ENCODE assay signal across 8 cellular contexts in genomic region chr18:80147037-80147417, GRCh38. TPM values are rescaled to one million over a fixed set of nuclear protein-coding genes. Genes with fewer than 3 reads are reported as not detected.
DNase-seq lines count a peak whose midpoint lies in the region; ATAC-seq and TF ChIP-seq lines count a peak whose summit lies in the region.

No MANE protein-coding gene starts in this region.

- intact Hi-C loops in body of pancreas (cut with DNase I) = no loop called here

- peaks cover 20% of the 10 kb centered on the region for H3K79me1 ChIP-seq in mesenchymal stem cell (replicated peaks; ENCODE audit: low read length, poor library complexity, severe bottlenecking)

- TF ChIP-seq POLR2A in body of pancreas (IDR thresholded peaks at IDR 0.05) = no peak

- H4K91ac ChIP-seq in mesenchymal stem cell (ENCODE audit: low read length) = no peak overlapping the region

- H3K36me3 ChIP-seq in body of pancreas (replicated peaks in 1 of 2; ENCODE audit: insufficient read depth in 1 of 2, low read depth in 2 of 2) = no peaks in the 10 kb centered on the region
- peaks cover 10 to 37% of the 10 kb centered on the region in 2 experiments for H3K36me3 ChIP-seq in mesenchymal stem cell (ENCODE audit: control insufficient read depth in 1 of 2, insufficient read depth in 2 of 2, low read depth in 1 of 2, low read length in 2 of 2)

- no peak overlapping the region for H2BK5ac ChIP-seq in mesenchymal stem cell (ENCODE audit: low read depth, low read length, poor library complexity, severe bottlenecking)

- peak overlapping the region; percentile 85 for H3K9ac ChIP-seq in mesenchymal stem cell (ENCODE audit: low read length)

- H3K4me1 ChIP-seq in body of pancreas (peaks cover 32% of the 10 kb centered on the region), mesenchymal stem cell (ENCODE audit: control insufficient read depth, insufficient read depth, low read depth, low read length) (peaks cover under 1% of the 10 kb centered on the region)

- H3K27me3 ChIP-seq in AG04450 (ENCODE audit: control insufficient read depth, insufficient read depth, low read length) = no peaks in the 10 kb centered on the region
- H3K27me3 ChIP-seq in body of pancreas = no peaks in the 10 kb centered on the region
- no peaks in the 10 kb centered on the region for H3K27me3 ChIP-seq in mesenchymal stem cell (ENCODE audit: control insufficient read depth in 1 of 2, insufficient read depth in 1 of 2, low read length in 2 of 2)

- H3K27ac ChIP-seq in AG04450 (ENCODE audit: low read depth, low read length) (no peak overlapping the region), body of pancreas (peak overlapping the region in 2 of 4 donors; percentile 27 to 79), mesenchymal stem cell (ENCODE audit: low read length, poor library complexity, severe bottlenecking) (no peak overlapping the region)

- no peak overlapping the region for H3K4ac ChIP-seq in mesenchymal stem cell (ENCODE audit: low read depth in 1 of 2, low read length in 2 of 2)

- H2BK12ac ChIP-seq in mesenchymal stem cell (ENCODE audit: low read length in 2 of 2) = no peak overlapping the region

- H3K9me3 ChIP-seq in AG04450 (ENCODE audit: control insufficient read depth, insufficient read depth, low read length) = no peaks in the 10 kb centered on the region
- H3K9me3 ChIP-seq in body of pancreas = no peaks in the 10 kb centered on the region
- H3K9me3 ChIP-seq in mesenchymal stem cell (ENCODE audit: control insufficient read depth, low read length) = no peaks in the 10 kb centered on the region

- DNase-seq in AG04450 (ENCODE audit: low read depth, low spot score) (no peak), body of pancreas (no peak), mesenchymal stem cell (no peak), HEK293T (ENCODE audit: extremely low spot score) (no peak), AG20443 (ENCODE audit: low spot score) (no peak)
- DNase-seq in stimulated activated CD4-positive, alpha-beta T cell treated with anti-CD3 and anti-CD28 coated beads, Interleukin-15, amount 100 ng/mL, for 24 hours = no peak

- no peak overlapping the region for H3K18ac ChIP-seq in mesenchymal stem cell (ENCODE audit: low read depth in 1 of 2, low read length in 2 of 2)

- H3K4me2 ChIP-seq in mesenchymal stem cell (ENCODE audit: low read length, poor library complexity, severe bottlenecking) = no peak overlapping the region

- POLR2A ChIA-PET in AG04450 (lab: Yijun Ruan, JAX) = interaction anchor here (1.2 kb wide), 2 partner anchors 34 to 38 kb away, joined by 3 to 5 read pairs; partner anchors contain the start of gene ADNP2
- POLR2A ChIA-PET in HEK293T (lab: Yijun Ruan, JAX) = no interaction called here

- no peak overlapping the region for H2BK120ac ChIP-seq in mesenchymal stem cell (ENCODE audit: low read depth, low read length)

- no peak overlapping the region for H3K14ac ChIP-seq in mesenchymal stem cell (ENCODE audit: low read length in 2 of 2)

- CTCF ChIA-PET in AG04450 (lab: Charles Lee) (interaction anchor here (0.8 kb wide), 1 partner anchor 11 kb away, joined by 3 read pairs; no protein-coding TSS in a partner anchor), HEK293T (lab: Yijun Ruan, JAX) (no interaction called here)

- H2BK15ac ChIP-seq in mesenchymal stem cell (ENCODE audit: low read depth, poor library complexity, severe bottlenecking) = no peak overlapping the region

- 28 to 34% methylated on average over 11 to 12 of the region's 12 CpGs for WGBS in body of pancreas, 2 donors
- WGBS in mesenchymal stem cell = 95% methylated on average over 12 of the region's 12 CpGs

- H3K4me3 ChIP-seq in AG04450 (ENCODE audit: low read depth, low read length) (peak overlapping the region; percentile 78), body of pancreas (peak overlapping the region in 1 of 2 donors; percentile 11), mesenchymal stem cell (ENCODE audit: insufficient read depth in 1 of 2, low read depth in 1 of 2, low read length in 2 of 2) (peak overlapping the region in 1 of 2 experiments; percentile 84)

- no peak overlapping the region for H2AFZ ChIP-seq in mesenchymal stem cell (ENCODE audit: low read depth, low read length)

- no peak overlapping the region for H2AK5ac ChIP-seq in mesenchymal stem cell (ENCODE audit: low read length, severe bottlenecking)

- H3K23ac ChIP-seq in mesenchymal stem cell (ENCODE audit: low read length in 2 of 2) = no peak overlapping the region

- TF ChIP-seq CTCF in AG04450 (IDR thresholded peaks at IDR 0.05; ENCODE audit: low read depth, low read length) (no peak), body of pancreas (IDR thresholded peaks at IDR 0.05) (no peak)

- no peak overlapping the region for H4K8ac ChIP-seq in mesenchymal stem cell (ENCODE audit: low read length)

- peak; percentile 32 for ATAC-seq in GM18909 (IDR thresholded peaks at IDR 0.05; ENCODE audit: poor library complexity, unreplicated experiment)
- peak; percentile 39 for ATAC-seq in HG03432 (IDR thresholded peaks at IDR 0.05; ENCODE audit: unreplicated experiment)
- ATAC-seq in body of pancreas = peak; percentile 14

TF ChIP-seq in HEK293T, 16 proteins besides CTCF, POLR2A, EP300 and RAD21:
- TF ChIP-seq BHLHE40 (IDR thresholded peaks at IDR 0.05; ENCODE audit: borderline replicate concordance) (no peak), PKNOX1 (IDR thresholded peaks at IDR 0.05) (no peak), ELF4 (IDR thresholded peaks at IDR 0.05) (no peak), LEF1 (IDR thresholded peaks at IDR 0.05; ENCODE audit: borderline replicate concordance) (no peak), TARDBP (IDR thresholded peaks at IDR 0.05) (no peak), CTBP1 (IDR thresholded peaks at IDR 0.05; ENCODE audit: borderline replicate concordance) (no peak), SUZ12 (IDR thresholded peaks at IDR 0.05) (no peak), FOXM1 (IDR thresholded peaks at IDR 0.05; ENCODE audit: borderline replicate concordance) (no peak), NFRKB (IDR thresholded peaks at IDR 0.05) (no peak), FOXA1 (IDR thresholded peaks at IDR 0.05) (no peak), SP1 (IDR thresholded peaks at IDR 0.05) (no peak), ZNF384 (IDR thresholded peaks at IDR 0.05) (no peak), L3MBTL2 (conservative IDR thresholded peaks at IDR 0.05) (no peak)

RNA-seq across cellular contexts. Expression of gene ADNP2, which starts 38.0 kb away (rescaled TPM):
- 6.8 and 7.2 TPM in 2 replicates for polyA plus RNA-seq in AG04450 (2011; rRNA removed)
- polyA minus RNA-seq in AG04450 (2011; rRNA and poly(A)+ RNA removed) = 12.3 and 13.2 TPM in 2 replicates
- total RNA-seq in body of pancreas = 1 to 10 TPM; 7.0 to 9.2 TPM
- polyA plus RNA-seq in mesenchymal stem cell (2013, experiment 1 of 2) = 13.5 TPM
- polyA plus RNA-seq in mesenchymal stem cell (2013, experiment 2 of 2) = 14.4 TPM
